In genomic region chr19:31500540-31500830, GRCh38 we compare ENCODE assay signal across 1 cellular context.
TF ChIP-seq lines count a peak whose summit lies in the region.

No MANE protein-coding gene starts in this region.

TF ChIP-seq in IMR-90, 13 proteins besides CTCF, POLR2A, EP300 and RAD21 (continued from another document):
- no peak for TF ChIP-seq ELK1 (IDR thresholded peaks at IDR 0.05; ENCODE audit: borderline replicate concordance, low read depth, low read length)
- no peak for TF ChIP-seq CEBPB (IDR thresholded peaks at IDR 0.05; ENCODE audit: low read depth, low read length)
- no peak for TF ChIP-seq CHD1 (IDR thresholded peaks at IDR 0.05; ENCODE audit: low read depth, low read length)
- TF ChIP-seq RFX5 (IDR thresholded peaks at IDR 0.05; ENCODE audit: low read depth, low read length) = no peak
- no peak for TF ChIP-seq BHLHE40 (IDR thresholded peaks at IDR 0.05; ENCODE audit: low read depth, low read length)
- TF ChIP-seq FOS (IDR thresholded peaks at IDR 0.05; ENCODE audit: low read depth, low read length) = no peak
- no peak for TF ChIP-seq MAZ (IDR thresholded peaks at IDR 0.05; ENCODE audit: borderline replicate concordance, low read depth, low read length)
- no peak for TF ChIP-seq MAFK (IDR thresholded peaks at IDR 0.05; ENCODE audit: low read depth, low read length)
